ENCODE assay signal across 7 cellular contexts in the genomic region with DNA sequence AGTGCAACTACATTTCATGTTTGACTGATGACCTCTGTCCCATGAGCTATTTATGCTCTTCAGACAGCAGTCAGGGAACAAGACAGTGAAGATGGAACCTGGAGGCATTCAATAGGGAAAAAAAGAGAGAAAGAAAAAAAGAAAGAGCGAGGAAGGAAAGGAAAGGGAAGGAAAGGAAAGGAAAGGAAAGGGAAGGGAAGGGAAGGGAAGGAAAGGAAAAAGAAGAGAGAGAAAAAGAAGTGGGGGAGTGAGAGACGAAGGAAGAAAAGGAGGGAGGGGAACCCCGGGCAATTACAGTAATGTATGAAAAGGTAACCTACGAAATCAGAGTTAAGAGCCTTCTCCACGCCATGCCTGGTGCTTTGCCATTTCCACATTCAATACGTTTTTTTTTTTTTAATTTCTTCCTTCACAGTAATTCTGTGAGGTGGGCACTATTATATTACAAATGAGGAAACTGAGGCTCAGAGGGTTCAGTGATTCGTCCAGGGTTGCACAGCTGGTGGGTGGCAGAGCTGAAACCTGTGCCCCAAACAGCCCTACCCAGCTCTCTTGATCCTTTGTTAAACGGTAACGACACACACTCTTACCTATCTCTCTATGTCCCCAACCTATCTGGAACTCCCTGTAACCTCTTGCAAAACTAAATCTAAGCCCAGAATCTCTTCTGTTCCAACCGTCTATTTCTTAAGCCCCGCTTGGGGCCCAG. TPM values are rescaled to one million over a fixed set of nuclear protein-coding genes. Genes with fewer than 3 reads are reported as not detected.
DNase-seq lines count a peak whose midpoint lies in the region; ATAC-seq, FAIRE-seq and TF ChIP-seq lines count a peak whose summit lies in the region.

No MANE protein-coding gene starts in this region.

- DNase-seq in keratinocyte (ENCODE audit: low read depth, low spot score) (no peak), amygdala (lab: John Stamatoyannopoulos, UW) (no peak), ecto neural progenitor cell (ENCODE audit: low spot score) (no peak)
- peak in 1 of 2 donors; percentile 15 for DNase-seq in stimulated activated naive CD8-positive, alpha-beta T cell treated with anti-CD3 and anti-CD28 coated beads, Interleukin-15, amount 100 ng/mL, for 72 hours

- TF ChIP-seq CTCF in keratinocyte (optimal IDR thresholded peaks at IDR 0.05 in 1 of 3, IDR thresholded peaks at IDR 0.05 in 1 of 3, conservative IDR thresholded peaks at IDR 0.05 in 1 of 3; ENCODE audit: extremely low read depth in 1 of 3, insufficient read depth in 2 of 3, low read length in 3 of 3) = no peak

- H3K4me1 ChIP-seq in keratinocyte (ENCODE audit: control insufficient read depth, extremely low read depth, insufficient read depth, low read length) = peaks cover 4% of the 10 kb centered on the region

- H3K4me3 ChIP-seq in keratinocyte (ENCODE audit: control insufficient read depth in 2 of 3, extremely low read depth in 1 of 3, insufficient read depth in 2 of 3, low read depth in 1 of 3, low read length in 3 of 3) = peak overlapping the region in 2 of 3 experiments; percentile 41 to 45

- peak overlapping the region; percentile 65 to 93 (median 86) for H3K4me3 Mint-ChIP-seq in IgD-negative memory B cell
- peak overlapping the region; percentile 90 for H3K4me3 Mint-ChIP-seq in activated naive CD4-positive, alpha-beta T cell treated with anti-CD3 and anti-CD28 coated beads, Interleukin-2, amount 50 U/mL, for 24 hours
- peak overlapping the region; percentile 81 to 89 for H3K4me3 Mint-ChIP-seq in stimulated activated naive CD8-positive, alpha-beta T cell treated with anti-CD3 and anti-CD28 coated beads, Interleukin-15, amount 100 ng/mL, for 72 hours

- FAIRE-seq in keratinocyte (lab: Jason Lieb, UNC) = no peak

- H3K27me3 Mint-ChIP-seq in IgD-negative memory B cell = peaks cover 2% of the 10 kb centered on the region
- no peaks in the 10 kb centered on the region for H3K27me3 Mint-ChIP-seq in activated naive CD4-positive, alpha-beta T cell treated with anti-CD3 and anti-CD28 coated beads, Interleukin-2, amount 50 U/mL, for 24 hours
- H3K27me3 Mint-ChIP-seq in stimulated activated naive CD8-positive, alpha-beta T cell treated with anti-CD3 and anti-CD28 coated beads, Interleukin-15, amount 100 ng/mL, for 72 hours = no peaks in the 10 kb centered on the region

- H3K9me3 ChIP-seq in keratinocyte (ENCODE audit: control insufficient read depth, low read depth, low read length) = no peaks in the 10 kb centered on the region

- H3K36me3 ChIP-seq in keratinocyte (ENCODE audit: control insufficient read depth in 2 of 2, extremely low read depth in 1 of 2, insufficient read depth in 2 of 2, low read length in 2 of 2) = no peaks in the 10 kb centered on the region

- peak overlapping the region; percentile 45 for H3K9ac ChIP-seq in keratinocyte (ENCODE audit: control insufficient read depth, extremely low read depth, insufficient read depth, low read length)

- H3K36me3 Mint-ChIP-seq in IgD-negative memory B cell = no peaks in the 10 kb centered on the region
- no peaks in the 10 kb centered on the region for H3K36me3 Mint-ChIP-seq in activated naive CD4-positive, alpha-beta T cell treated with anti-CD3 and anti-CD28 coated beads, Interleukin-2, amount 50 U/mL, for 24 hours

- H3K27me3 ChIP-seq in keratinocyte (ENCODE audit: control insufficient read depth, extremely low read depth, insufficient read depth, low read length) = no peaks in the 10 kb centered on the region

- H3K4me2 ChIP-seq in keratinocyte (ENCODE audit: control insufficient read depth, extremely low read depth, insufficient read depth, low read depth, low read length) = peak overlapping the region; percentile 72

- dilution Hi-C loops in keratinocyte (cut with MboI; ENCODE audit: extremely low pct_ligation_motif_present, low sequenced_read_pairs) = no loop called here

- no peaks in the 10 kb centered on the region for H3K9me1 ChIP-seq in keratinocyte (ENCODE audit: control insufficient read depth, extremely low read depth, insufficient read depth, low read length)

- no peaks in the 10 kb centered on the region for H3K79me2 ChIP-seq in keratinocyte (ENCODE audit: control insufficient read depth, insufficient read depth, low read length)

- peaks cover 35 to 49% (median 37%) of the 10 kb centered on the region in 3 donors for H3K4me1 Mint-ChIP-seq in IgD-negative memory B cell
- peaks cover 95% of the 10 kb centered on the region for H3K4me1 Mint-ChIP-seq in activated naive CD4-positive, alpha-beta T cell treated with anti-CD3 and anti-CD28 coated beads, Interleukin-2, amount 50 U/mL, for 24 hours
- peaks cover 95% of the 10 kb centered on the region for H3K4me1 Mint-ChIP-seq in stimulated activated naive CD8-positive, alpha-beta T cell treated with anti-CD3 and anti-CD28 coated beads, Interleukin-15, amount 100 ng/mL, for 72 hours

- H3K27ac ChIP-seq in keratinocyte (ENCODE audit: control insufficient read depth, insufficient read depth, low read length) = no peak overlapping the region

- H4K20me1 ChIP-seq in keratinocyte (ENCODE audit: control insufficient read depth, extremely low read depth, insufficient read depth, low read length) = no peaks in the 10 kb centered on the region

- ATAC-seq in stimulated activated naive CD8-positive, alpha-beta T cell treated with anti-CD3 and anti-CD28 coated beads, Interleukin-15, amount 100 ng/mL, for 72 hours = peak; percentile 2
- no peak for ATAC-seq in GM21529 (IDR thresholded peaks at IDR 0.05; ENCODE audit: unreplicated experiment)

- peak overlapping the region; percentile 74 for H2AFZ ChIP-seq in keratinocyte (ENCODE audit: control insufficient read depth, low read length)

- peak overlapping the region; percentile 21 to 95 (median 78) for H3K27ac Mint-ChIP-seq in IgD-negative memory B cell
- peak overlapping the region; percentile 98 for H3K27ac Mint-ChIP-seq in activated naive CD4-positive, alpha-beta T cell treated with anti-CD3 and anti-CD28 coated beads, Interleukin-2, amount 50 U/mL, for 24 hours
- H3K27ac Mint-ChIP-seq in stimulated activated naive CD8-positive, alpha-beta T cell treated with anti-CD3 and anti-CD28 coated beads, Interleukin-15, amount 100 ng/mL, for 72 hours = peak overlapping the region; percentile 90 to 98

- H3K9me3 Mint-ChIP-seq in IgD-negative memory B cell = no peaks in the 10 kb centered on the region
- H3K9me3 Mint-ChIP-seq in activated naive CD4-positive, alpha-beta T cell treated with anti-CD3 and anti-CD28 coated beads, Interleukin-2, amount 50 U/mL, for 24 hours = no peaks in the 10 kb centered on the region
- no peaks in the 10 kb centered on the region for H3K9me3 Mint-ChIP-seq in stimulated activated naive CD8-positive, alpha-beta T cell treated with anti-CD3 and anti-CD28 coated beads, Interleukin-15, amount 100 ng/mL, for 72 hours

RNA-seq across cellular contexts. Expression of a gene that starts 39.3 kb away (rescaled TPM):
- polyA plus RNA-seq in IgD-negative memory B cell (192 TPM), keratinocyte (24.0 to 57.0 TPM (median 41.0 TPM) in 3 replicates)
- 20.0 TPM for polyA plus RNA-seq in keratinocyte (2011; ENCODE audit: low read depth)
- polyA plus RNA-seq in keratinocyte (2011; cell fraction: cytosol; rRNA removed) = 27.8 and 34.7 TPM in 2 replicates
- 30.5 and 33.9 TPM in 2 replicates for polyA plus RNA-seq in keratinocyte (2011; cell fraction: nucleus; rRNA removed)
- polyA plus RNA-seq in keratinocyte (2012; ENCODE audit: low replicate concordance) = 28.8 and 64.2 TPM in 2 replicates
- polyA minus RNA-seq in keratinocyte = 34.3 to 66.3 TPM (median 49.6 TPM) in 3 replicates
- 21.5 TPM for polyA minus RNA-seq in keratinocyte (2011; cell fraction: cytosol; rRNA and poly(A)+ RNA removed)
- 21.9 and 37.5 TPM in 2 replicates for polyA minus RNA-seq in keratinocyte (2011; cell fraction: nucleus; rRNA and poly(A)+ RNA removed)
